In genomic region chr1:108561731-108562326, GRCh38 we compare ENCODE assay signal across 8 cellular contexts. TPM values are rescaled to one million over a fixed set of nuclear protein-coding genes. Genes with fewer than 3 reads are reported as not detected.
A peak's percentile ranks its signal among the peaks of the same experiment; 100 is the strongest.
DNase-seq lines count a peak whose midpoint lies in the region; ATAC-seq and TF ChIP-seq lines count a peak whose summit lies in the region.

No MANE protein-coding gene starts in this region.

- intact Hi-C loops in left colon (cut with DNase I, micrococcal nuclease) = loop anchor here in 1 of 2 donors (2.0 kb wide), 1 partner anchor 49 kb away; no protein-coding TSS in a partner anchor

- in situ Hi-C loops in astrocyte of the cerebellum (cut with HindIII; ENCODE audit: low sequenced_read_pairs) = no loop called here

- H3K4me3 ChIP-seq in astrocyte of the cerebellum (ENCODE audit: low read depth, low read length) = no peak overlapping the region

- peak; percentile 31 for TF ChIP-seq CTCF in astrocyte of the cerebellum (IDR thresholded peaks at IDR 0.05; ENCODE audit: low read depth, low read length, missing control alignments)

- peak; percentile 47 for ATAC-seq in HG02610 (IDR thresholded peaks at IDR 0.05; ENCODE audit: unreplicated experiment)
- peak; percentile 79 for ATAC-seq in left colon

- peak; percentile 79 for DNase-seq in DMS 273 (lab: John Stamatoyannopoulos, UW; ENCODE audit: unreplicated experiment)
- no peak for DNase-seq in DMS 273 treated with DMSO at 0.1 percent for 48 hours (lab: John Stamatoyannopoulos, UW)
- DNase-seq in NCI-H1048 (lab: John Stamatoyannopoulos, UW) = peak; percentile 44
- DNase-seq in T1000 (lab: John Stamatoyannopoulos, UW) = peak; percentile 20
- DNase-seq in astrocyte of the cerebellum (ENCODE audit: low read depth) = no peak
- peak; percentile 88 to 91 for DNase-seq in left colon
- peak; percentile 53 to 81 (median 67) for DNase-seq in stimulated activated CD4-positive, alpha-beta T cell treated with anti-CD3 and anti-CD28 coated beads, TNF-alpha, amount 100 ng/mL, for 48 hours (ENCODE audit: low read depth in 3 of 3)

RNA-seq across cellular contexts. Expression of gene EEIG2, which starts 1.9 kb away (rescaled TPM):
- total RNA-seq in left colon = 10 to 100 TPM; 31.1 to 35.8 TPM

Comparison
In these comparisons a context has a peak if more than half of its experiments do, and no peak if none do; other contexts are left out.
1. DNase-seq: peak in DMS 273 (single experiment), NCI-H1048 (single experiment), T1000 (single experiment), left colon (2 of 2) and stimulated activated CD4-positive, alpha-beta T cell treated with anti-CD3 and anti-CD28 coated beads, TNF-alpha, amount 100 ng/mL, for 48 hours (3 of 3); none in DMS 273 treated with DMSO at 0.1 percent for 48 hours (single experiment) and astrocyte of the cerebellum (single experiment).